ENCODE assay signal across 8 cellular contexts in genomic region chr1:224700915-224701531, GRCh38.
A peak's percentile ranks its signal among the peaks of the same experiment; 100 is the strongest.
DNase-seq lines count a peak whose midpoint lies in the region; ATAC-seq and TF ChIP-seq lines count a peak whose summit lies in the region.

No MANE protein-coding gene starts in this region.

- H3K9me3 ChIP-seq in NT2/D1 (ENCODE audit: insufficient read depth, low read length) (no peaks in the 10 kb centered on the region), hepatocyte (ENCODE audit: low read depth) (no peaks in the 10 kb centered on the region), body of pancreas (no peaks in the 10 kb centered on the region), tibial nerve (no peaks in the 10 kb centered on the region)

- peak; percentile 59 for ATAC-seq in GM21528 (IDR thresholded peaks at IDR 0.05; ENCODE audit: low FRiP score, unreplicated experiment)
- ATAC-seq in left ventricle myocardium superior, result no peak
- ATAC-seq in body of pancreas, result no peak

- H3K27me3 ChIP-seq in NT2/D1 (ENCODE audit: insufficient read depth, insufficient read length) (no peaks in the 10 kb centered on the region), hepatocyte (no peaks in the 10 kb centered on the region), body of pancreas (no peaks in the 10 kb centered on the region), tibial nerve (no peaks in the 10 kb centered on the region)

- H3K27ac ChIP-seq in hepatocyte (no peak overlapping the region), body of pancreas (no peak overlapping the region), tibial nerve (no peak overlapping the region)

- no peaks in the 10 kb centered on the region for H3K79me2 ChIP-seq in hepatocyte

- peak; percentile 30 for DNase-seq in EL
- DNase-seq in NT2/D1 (ENCODE audit: low read depth, low spot score), result peak; percentile 75
- no peak for DNase-seq in hepatocyte (ENCODE audit: low spot score)
- DNase-seq in left ventricle myocardium superior, result no peak
- no peak for DNase-seq in cerebellum (ENCODE audit: low spot score)
- no peak for DNase-seq in body of pancreas
- no peak for DNase-seq in tibial nerve (ENCODE audit: low spot score in 2 of 2)

- H3K4me1 ChIP-seq in NT2/D1 (ENCODE audit: insufficient read depth, insufficient read length), result peaks cover 8% of the 10 kb centered on the region
- no peaks in the 10 kb centered on the region for H3K4me1 ChIP-seq in hepatocyte (ENCODE audit: insufficient read depth)
- H3K4me1 ChIP-seq in body of pancreas, result no peaks in the 10 kb centered on the region
- peaks cover 0 to 7% (median 0%) of the 10 kb centered on the region in 4 donors for H3K4me1 ChIP-seq in tibial nerve

- no peak overlapping the region for H3K9ac ChIP-seq in NT2/D1 (ENCODE audit: insufficient read length, low read depth)

- WGBS in hepatocyte (ENCODE audit: low lambda C conversion rate, missing lambda C conversion rate), result 76% methylated on average over 4 of the region's 4 CpGs
- WGBS in body of pancreas, 2 donors, result 82 to 87% methylated on average over 4 of the region's 4 CpGs
- WGBS in tibial nerve, 2 donors, result 80 to 87% methylated on average over 4 of the region's 4 CpGs

- TF ChIP-seq EP300 in tibial nerve (IDR thresholded peaks at IDR 0.05), result no peak

- intact Hi-C loops in left ventricle myocardium superior (cut with micrococcal nuclease) (no loop called here), body of pancreas (cut with DNase I) (no loop called here)

- no peak overlapping the region for H3K4me2 ChIP-seq in hepatocyte

- peak; percentile 21 for TF ChIP-seq CTCF in hepatocyte (IDR thresholded peaks at IDR 0.05; ENCODE audit: poor library complexity)
- TF ChIP-seq CTCF in body of pancreas (IDR thresholded peaks at IDR 0.05), result no peak
- no peak for TF ChIP-seq CTCF in tibial nerve (IDR thresholded peaks at IDR 0.05)

- TF ChIP-seq POLR2A in body of pancreas (IDR thresholded peaks at IDR 0.05) (no peak), tibial nerve (IDR thresholded peaks at IDR 0.05) (no peak)

- no peak overlapping the region for H3K4me3 ChIP-seq in NT2/D1 (ENCODE audit: insufficient read length, low read depth)
- H3K4me3 ChIP-seq in hepatocyte, result no peak overlapping the region
- H3K4me3 ChIP-seq in body of pancreas, result no peak overlapping the region
- no peak overlapping the region for H3K4me3 ChIP-seq in tibial nerve

- peaks cover 6% of the 10 kb centered on the region for H3K36me3 ChIP-seq in NT2/D1 (ENCODE audit: insufficient read depth, insufficient read length, low read length)
- no peaks in the 10 kb centered on the region for H3K36me3 ChIP-seq in hepatocyte (replicated peaks; ENCODE audit: insufficient read depth, low read depth)
- H3K36me3 ChIP-seq in body of pancreas (replicated peaks in 1 of 2; ENCODE audit: insufficient read depth in 1 of 2, low read depth in 2 of 2), result no peaks in the 10 kb centered on the region
- no peaks in the 10 kb centered on the region for H3K36me3 ChIP-seq in tibial nerve

- no peaks in the 10 kb centered on the region for H3K9me2 ChIP-seq in hepatocyte (replicated peaks; ENCODE audit: insufficient read depth)

- H4K20me1 ChIP-seq in hepatocyte (ENCODE audit: insufficient read depth, poor library complexity, severe bottlenecking), result no peaks in the 10 kb centered on the region

- no peak overlapping the region for H2AFZ ChIP-seq in hepatocyte

Comparison
In these comparisons a context has a peak if more than half of its experiments do, and no peak if none do; other contexts are left out.
1. DNase-seq: peak in EL (single experiment) and NT2/D1 (single experiment); none in hepatocyte (single experiment), left ventricle myocardium superior (single experiment), cerebellum (single experiment), body of pancreas (0 of 4) and tibial nerve (0 of 2).